ENCODE assay signal across 11 cellular contexts in the genomic region with DNA sequence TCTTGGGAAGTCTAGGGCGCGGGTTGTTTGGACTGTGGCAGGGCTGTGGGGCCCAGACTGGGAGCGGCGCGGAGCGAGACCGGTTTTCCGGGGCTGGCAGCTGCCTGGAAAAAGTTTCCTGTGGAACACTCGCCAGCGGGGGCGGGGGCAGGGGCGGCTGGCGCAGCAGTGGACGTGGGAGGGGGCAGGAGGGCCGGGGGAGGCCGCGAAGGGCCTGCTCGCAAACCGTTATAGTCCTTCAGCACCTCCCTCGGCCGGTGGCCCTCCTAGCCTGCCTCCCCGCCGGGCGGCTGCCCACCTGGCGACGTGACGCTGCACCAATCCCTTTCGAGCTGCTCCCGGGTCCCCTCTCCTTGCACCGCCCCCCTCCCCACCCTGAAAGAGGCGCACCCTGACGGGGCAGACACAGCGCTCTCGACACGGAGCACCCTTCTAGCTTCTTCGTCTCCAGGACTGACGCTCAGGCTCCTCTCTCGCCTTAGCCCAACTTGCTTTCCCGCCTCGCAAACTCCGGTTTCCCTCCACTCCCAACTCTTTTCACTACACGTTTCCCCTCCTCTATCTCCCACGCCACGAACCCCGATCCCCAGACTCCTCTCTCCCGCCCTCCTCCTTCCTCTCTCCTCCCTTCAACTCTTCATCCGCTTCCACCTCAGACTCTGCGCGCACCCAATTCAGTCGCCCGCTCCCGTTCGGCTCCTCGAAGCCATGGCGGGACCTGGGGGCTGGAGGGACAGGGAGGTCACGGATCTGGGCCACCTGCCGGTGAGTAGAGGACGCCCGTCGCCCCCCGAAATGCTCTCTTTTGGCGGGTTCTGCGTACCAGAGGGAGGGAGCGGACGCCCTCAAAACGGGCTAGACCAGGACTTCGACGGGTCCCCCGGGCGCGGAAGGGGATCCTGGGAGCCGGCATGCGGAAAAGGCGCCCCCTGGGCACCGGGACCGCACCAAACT. TPM values are rescaled to one million over a fixed set of nuclear protein-coding genes. Genes with fewer than 3 reads are reported as not detected.
DNase-seq lines count a peak whose midpoint lies in the region; ATAC-seq and TF ChIP-seq lines count a peak whose summit lies in the region.
"Had no signal": no experiment of that assay in that cellular context is flagged by ENCODE, and none has a peak within 500 bp of the region (broad histone marks: within the 10 kb centered on the region; RNA-seq: fewer than 3 reads in every experiment).

A gene with protein sequence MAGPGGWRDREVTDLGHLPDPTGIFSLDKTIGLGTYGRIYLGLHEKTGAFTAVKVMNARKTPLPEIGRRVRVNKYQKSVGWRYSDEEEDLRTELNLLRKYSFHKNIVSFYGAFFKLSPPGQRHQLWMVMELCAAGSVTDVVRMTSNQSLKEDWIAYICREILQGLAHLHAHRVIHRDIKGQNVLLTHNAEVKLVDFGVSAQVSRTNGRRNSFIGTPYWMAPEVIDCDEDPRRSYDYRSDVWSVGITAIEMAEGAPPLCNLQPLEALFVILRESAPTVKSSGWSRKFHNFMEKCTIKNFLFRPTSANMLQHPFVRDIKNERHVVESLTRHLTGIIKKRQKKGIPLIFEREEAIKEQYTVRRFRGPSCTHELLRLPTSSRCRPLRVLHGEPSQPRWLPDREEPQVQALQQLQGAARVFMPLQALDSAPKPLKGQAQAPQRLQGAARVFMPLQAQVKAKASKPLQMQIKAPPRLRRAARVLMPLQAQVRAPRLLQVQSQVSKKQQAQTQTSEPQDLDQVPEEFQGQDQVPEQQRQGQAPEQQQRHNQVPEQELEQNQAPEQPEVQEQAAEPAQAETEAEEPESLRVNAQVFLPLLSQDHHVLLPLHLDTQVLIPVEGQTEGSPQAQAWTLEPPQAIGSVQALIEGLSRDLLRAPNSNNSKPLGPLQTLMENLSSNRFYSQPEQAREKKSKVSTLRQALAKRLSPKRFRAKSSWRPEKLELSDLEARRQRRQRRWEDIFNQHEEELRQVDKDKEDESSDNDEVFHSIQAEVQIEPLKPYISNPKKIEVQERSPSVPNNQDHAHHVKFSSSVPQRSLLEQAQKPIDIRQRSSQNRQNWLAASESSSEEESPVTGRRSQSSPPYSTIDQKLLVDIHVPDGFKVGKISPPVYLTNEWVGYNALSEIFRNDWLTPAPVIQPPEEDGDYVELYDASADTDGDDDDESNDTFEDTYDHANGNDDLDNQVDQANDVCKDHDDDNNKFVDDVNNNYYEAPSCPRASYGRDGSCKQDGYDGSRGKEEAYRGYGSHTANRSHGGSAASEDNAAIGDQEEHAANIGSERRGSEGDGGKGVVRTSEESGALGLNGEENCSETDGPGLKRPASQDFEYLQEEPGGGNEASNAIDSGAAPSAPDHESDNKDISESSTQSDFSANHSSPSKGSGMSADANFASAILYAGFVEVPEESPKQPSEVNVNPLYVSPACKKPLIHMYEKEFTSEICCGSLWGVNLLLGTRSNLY (N-terminal part only) (plus strand): TSS at position 402 of the 954 bp plus-strand sequence. CDS start 307 bp downstream, at position 709.

- H3K9me3 ChIP-seq in PC-9 (ENCODE audit: insufficient read depth, low read depth) = no peaks in the 10 kb centered on the region
- no peaks in the 10 kb centered on the region for H3K9me3 ChIP-seq in fibroblast of lung (ENCODE audit: control insufficient read depth, insufficient read depth, low read depth, low read length)
- H3K9me3 ChIP-seq in thoracic aorta = no peaks in the 10 kb centered on the region

- no peak within 1 kb of the TSS for H3K4ac ChIP-seq in mesendoderm (ENCODE audit: low read depth, low read length)

- intact Hi-C loops in PC-9 (cut with micrococcal nuclease; ENCODE audit: unreplicated experiment) = no loop called here

- CTCF ChIA-PET in PC-9 (lab: Charles Lee) = interaction anchor here (0.7 kb wide), 1 partner anchor 362 kb away, joined by 3 read pairs; no protein-coding TSS in a partner anchor

- H3K36me3 ChIP-seq in PC-9 (ENCODE audit: low read depth) = no peaks in the 10 kb centered on the region
- no peaks in the 10 kb centered on the region for H3K36me3 ChIP-seq in fibroblast of lung (ENCODE audit: control insufficient read depth, insufficient read depth, low read length)
- H3K36me3 ChIP-seq in mesendoderm (ENCODE audit: control insufficient read depth, insufficient read depth, low read length) = no peaks in the 10 kb centered on the region
- H3K36me3 ChIP-seq in thoracic aorta = no peaks in the 10 kb centered on the region

- H3K9me2 ChIP-seq in PC-9 (ENCODE audit: insufficient read depth) = no peaks in the 10 kb centered on the region

- H4K8ac ChIP-seq in mesendoderm (ENCODE audit: low read depth, low read length) = no peak within 1 kb of the TSS

- H2AFZ ChIP-seq in PC-9 = peak within 1 kb of the TSS; percentile 74
- no peak within 1 kb of the TSS for H2AFZ ChIP-seq in fibroblast of lung (ENCODE audit: low read length)

- ATAC-seq in thoracic aorta (ENCODE audit: insufficient number of reproducible peaks, low FRiP score, low read depth) (no peak), GM21360 (IDR thresholded peaks at IDR 0.05; ENCODE audit: unreplicated experiment) (no peak)
- ATAC-seq: Panc1 had no signal

- POLR2A ChIA-PET in PC-9 (lab: Charles Lee; ENCODE audit: unreplicated experiment) = no interaction called here

- no peak within 1 kb of the TSS for H2BK5ac ChIP-seq in mesendoderm (ENCODE audit: low read length)

- no peak within 1 kb of the TSS for H2BK15ac ChIP-seq in mesendoderm (replicated peaks; ENCODE audit: low read depth)

- H2AK5ac ChIP-seq in mesendoderm (ENCODE audit: low read length) = no peak within 1 kb of the TSS

- no peaks in the 10 kb centered on the region for H3K4me1 ChIP-seq in PC-9 (replicated peaks; ENCODE audit: insufficient read depth)
- no peaks in the 10 kb centered on the region for H3K4me1 ChIP-seq in fibroblast of lung (ENCODE audit: control insufficient read depth, extremely low read depth, insufficient read depth, low read length)
- H3K4me1 ChIP-seq in mesendoderm (ENCODE audit: control insufficient read depth, low read depth, low read length) = no peaks in the 10 kb centered on the region
- no peaks in the 10 kb centered on the region for H3K4me1 ChIP-seq in thoracic aorta (ENCODE audit: control insufficient read depth in 1 of 2, low read depth in 2 of 2)

- TF ChIP-seq CTCF in PC-9 (conservative IDR thresholded peaks at IDR 0.05) (no peak), fibroblast of lung (conservative IDR thresholded peaks at IDR 0.05 in 1 of 2, IDR thresholded peaks at IDR 0.05 in 1 of 2; ENCODE audit: low read depth in 1 of 2, low read length in 2 of 2) (peak in 1 of 2 donors; percentile 32), thoracic aorta (IDR thresholded peaks at IDR 0.05) (no peak)

- BruUV-seq in PC-9 (replicated peaks; lab: Mats Ljungman, UMichigan) = no TSS peak

- H3K18ac ChIP-seq in mesendoderm (ENCODE audit: low read length) = no peak within 1 kb of the TSS

- no CpG with 5 or more reads among the region's 76 CpGs for WGBS in mesendoderm (ENCODE audit: extremely low coverage, insufficient coverage, low lambda C conversion rate)

- DNase-seq in PC-9 = peak in 1 of 2 experiments; percentile 6
- DNase-seq in fibroblast of lung (ENCODE audit: low read depth in 2 of 2) = peak; percentile 31 to 35
- peak; percentile 35 for DNase-seq in mesendoderm
- DNase-seq in thoracic aorta (ENCODE audit: low spot score) = no peak
- no peak for DNase-seq in SIG-M5 (lab: John Stamatoyannopoulos, UW)
- DNase-seq in dermis blood vessel endothelial cell = no peak
- DNase-seq: activated CD4-positive, alpha-beta T cell treated with anti-CD3 and anti-CD28 coated beads, Interleukin-2, amount 50 U/mL, for 48 hours; effector CD8-positive, alpha-beta T cell; GF-D8 had no signal

- H3K4me3 ChIP-seq in PC-9 (peak within 1 kb of the TSS; percentile 60), fibroblast of lung (replicated peaks in 1 of 4; ENCODE audit: control extremely low read depth in 1 of 4, insufficient read depth in 1 of 4, low read depth in 3 of 4, low read length in 4 of 4) (peak within 1 kb of the TSS in 2 of 4 experiments; percentile 34 to 66), mesendoderm (ENCODE audit: low read length) (no peak within 1 kb of the TSS), thoracic aorta (peak within 1 kb of the TSS; percentile 71)

- H3K79me2 ChIP-seq in PC-9 (ENCODE audit: low read depth) (no peaks in the 10 kb centered on the region), fibroblast of lung (ENCODE audit: control insufficient read depth, insufficient read depth, low read length) (no peaks in the 10 kb centered on the region), mesendoderm (ENCODE audit: control insufficient read depth, insufficient read depth, low read length) (no peaks in the 10 kb centered on the region)

- H3K23ac ChIP-seq in mesendoderm (ENCODE audit: low read length) = no peak within 1 kb of the TSS

- no peaks in the 10 kb centered on the region for H3K79me1 ChIP-seq in mesendoderm (ENCODE audit: low read length)

- no peak within 1 kb of the TSS for H3K9ac ChIP-seq in fibroblast of lung (ENCODE audit: insufficient read depth, low read length)
- H3K9ac ChIP-seq in mesendoderm (ENCODE audit: low read length) = peak within 1 kb of the TSS; percentile 40

- H2BK120ac ChIP-seq in mesendoderm (ENCODE audit: low read depth, low read length) = no peak within 1 kb of the TSS

- H3K56ac ChIP-seq in mesendoderm (ENCODE audit: low read length) = peak within 1 kb of the TSS; percentile 60

- H4K20me1 ChIP-seq in PC-9 (ENCODE audit: insufficient read depth) (no peaks in the 10 kb centered on the region), fibroblast of lung (ENCODE audit: control insufficient read depth, extremely low read depth, insufficient read depth, low read length) (no peaks in the 10 kb centered on the region)

- H3K4me2 ChIP-seq in PC-9 = peak within 1 kb of the TSS; percentile 87
- H3K4me2 ChIP-seq in fibroblast of lung (ENCODE audit: extremely low read depth, insufficient read depth, low read length) = peak within 1 kb of the TSS; percentile 64
- H3K4me2 ChIP-seq in mesendoderm (ENCODE audit: low read length) = peak within 1 kb of the TSS; percentile 52

- H4K5ac ChIP-seq in mesendoderm (ENCODE audit: low read length) = no peak within 1 kb of the TSS

- H3K27me3 ChIP-seq in PC-9 (ENCODE audit: insufficient read depth, low read depth) = no peaks in the 10 kb centered on the region
- no peaks in the 10 kb centered on the region for H3K27me3 ChIP-seq in fibroblast of lung (ENCODE audit: control insufficient read depth, insufficient read depth, low read length)
- no peaks in the 10 kb centered on the region for H3K27me3 ChIP-seq in mesendoderm (ENCODE audit: insufficient read depth, low read length, poor library complexity)
- no peaks in the 10 kb centered on the region for H3K27me3 ChIP-seq in thoracic aorta (replicated peaks; ENCODE audit: insufficient read depth)

- H3K27ac ChIP-seq in PC-9 = no peak within 1 kb of the TSS
- no peak within 1 kb of the TSS for H3K27ac ChIP-seq in fibroblast of lung (ENCODE audit: insufficient read depth, low read length)
- H3K27ac ChIP-seq in mesendoderm (ENCODE audit: low read depth, low read length) = peak within 1 kb of the TSS; percentile 36
- H3K27ac ChIP-seq in thoracic aorta = peak within 1 kb of the TSS; percentile 38 to 63

- no peaks in the 10 kb centered on the region for H3F3A ChIP-seq in PC-9 (ENCODE audit: insufficient read depth, low read depth)

RNA-seq across cellular contexts. Expression of the gene that starts here (rescaled TPM):
- total RNA-seq in PC-9 (2021) (0.24 and 0.33 TPM in 2 replicates), fibroblast of lung (0.50 and 0.77 TPM in 2 replicates), thoracic aorta (1 to 10 TPM; 5.7 to 7.4 TPM), dermis blood vessel endothelial cell (0.34 and 0.42 TPM in 2 replicates)
- polyA plus RNA-seq in fibroblast of lung = 0.30 and 1.4 TPM in 2 replicates
- polyA plus RNA-seq in fibroblast of lung (2012) = 0.14 and 1.1 TPM in 2 replicates
- polyA minus RNA-seq in fibroblast of lung (ENCODE audit: low replicate concordance) = 0.31 and 3.0 TPM in 2 replicates
- polyA plus RNA-seq in mesendoderm (2013, experiment 1 of 2) = 0.79 TPM
- polyA plus RNA-seq in mesendoderm (2013, experiment 2 of 2) = 0.85 TPM

Comparison
In these comparisons a context has a peak if more than half of its experiments do, and no peak if none do; other contexts are left out.
1. DNase-seq: peak in fibroblast of lung (2 of 2) and mesendoderm (single experiment); none in thoracic aorta (single experiment), SIG-M5 (single experiment) and dermis blood vessel endothelial cell (single experiment).
2. H3K27ac ChIP-seq: peak in mesendoderm (single experiment) and thoracic aorta (2 of 2); none in PC-9 (single experiment) and fibroblast of lung (single experiment).
3. Peak in every context shown above with its lines, with median percentiles within 50 percentile points of each other: H3K4me2 ChIP-seq.